ENCODE assay signal across 21 cellular contexts in genomic region chr4:8047837-8048678, GRCh38.
"Had no signal": no experiment of that assay in that cellular context is flagged by ENCODE, and none has a peak within 500 bp of the region (broad histone marks: within the 10 kb centered on the region; RNA-seq: fewer than 3 reads in every experiment).

No MANE protein-coding gene starts in this region.

- H3K9me3 Mint-ChIP-seq: type B pancreatic cell had no signal

- H3K9me3 ChIP-seq: body of pancreas, suprapubic skin had no signal

- DNase-seq: activated CD4-positive, alpha-beta T cell treated with anti-CD3 and anti-CD28 coated beads, Interleukin-2, amount 50 U/mL, for 1 hour; activated CD8-positive, alpha-beta memory T cell treated with anti-CD3 and anti-CD28 coated beads for 24 hours; activated gamma-delta T cell treated with Interleukin-2 at 50 U/mL for 16 hours; amniotic stem cell; body of pancreas; central memory CD4-positive, alpha-beta T cell; effector memory CD4-positive, alpha-beta T cell; foreskin melanocyte; midbrain; stimulated activated CD4-positive, alpha-beta T cell treated with anti-CD3 and anti-CD28 coated beads, Interleukin-15, amount 100 ng/mL, for 24 hours; stimulated activated CD4-positive, alpha-beta T cell treated with anti-CD3 and anti-CD28 coated beads, Interleukin-4, amount 100 ng/mL, for 4 hours; stimulated activated CD8-positive, alpha-beta memory T cell treated with anti-CD3 and anti-CD28 coated beads, Interleukin-4, amount 100 ng/mL, for 48 hours; stimulated activated naive CD8-positive, alpha-beta T cell treated with anti-CD3 and anti-CD28 coated beads, Interleukin-15, Interleukin-2, amounts not matched to agents 100 U/mL and 50 U/mL, for 24 hours; SW 1271 had no signal

- H3K4me3 ChIP-seq: body of pancreas, coronary artery, skin epidermis, suprapubic skin had no signal

- ATAC-seq: activated CD4-positive, CD25-positive, alpha-beta regulatory T cell treated with anti-CD3 and anti-CD28 coated beads, Interleukin-2, amount 50 U/mL, for 24 hours; body of pancreas; left lobe of liver; stimulated activated naive CD8-positive, alpha-beta T cell treated with anti-CD3 and anti-CD28 coated beads, Interleukin-15, Interleukin-2, amounts not matched to agents 100 U/mL and 50 U/mL, for 24 hours had no signal

- H3K4me3 Mint-ChIP-seq: activated naive CD8-positive, alpha-beta T cell; type B pancreatic cell had no signal

- H3K36me3 Mint-ChIP-seq: type B pancreatic cell had no signal

- H3K27me3 ChIP-seq: body of pancreas, suprapubic skin had no signal

- H3K36me3 ChIP-seq: suprapubic skin had no signal

- H3K27ac Mint-ChIP-seq: activated naive CD8-positive, alpha-beta T cell; type B pancreatic cell had no signal

- H3K27me3 Mint-ChIP-seq: activated naive CD8-positive, alpha-beta T cell had no signal

- H3K27ac ChIP-seq: body of pancreas, coronary artery, skin epidermis, suprapubic skin had no signal
